ENCODE assay signal across 14 cellular contexts in the genomic region with DNA sequence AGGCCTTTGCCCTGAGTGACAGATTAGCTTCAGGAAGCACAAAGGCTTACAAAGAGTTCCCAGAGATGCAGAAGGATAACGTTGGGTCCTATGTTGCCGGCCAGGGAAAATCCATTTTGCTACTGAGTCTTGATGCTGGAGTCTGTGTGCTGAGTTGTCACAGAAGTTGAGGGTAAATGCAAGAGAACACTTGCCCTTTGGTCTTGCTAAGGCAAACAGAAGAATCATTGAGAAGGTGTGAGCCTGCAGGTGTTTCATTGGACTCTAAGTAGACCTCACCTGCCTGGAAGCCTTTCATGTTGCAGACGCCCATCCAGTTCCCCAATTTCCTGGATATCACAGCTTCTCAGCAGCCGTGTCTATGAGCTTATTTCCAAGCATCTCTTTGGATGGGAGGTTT.
DNase-seq lines count a peak whose midpoint lies in the region; ATAC-seq and TF ChIP-seq lines count a peak whose summit lies in the region.
"Had no signal": no experiment of that assay in that cellular context is flagged by ENCODE, and none has a peak within 500 bp of the region (broad histone marks: within the 10 kb centered on the region; RNA-seq: fewer than 3 reads in every experiment).

No MANE protein-coding gene starts in this region.

- no peak overlapping the region for H3K27ac Mint-ChIP-seq in endodermal cell
- peak overlapping the region; percentile 78 for H3K27ac Mint-ChIP-seq in neural progenitor cell
- H3K27ac Mint-ChIP-seq: B cell; CD4-positive, alpha-beta T cell; HFFc6 had no signal

- ATAC-seq in upper lobe of left lung (ENCODE audit: low FRiP score in 2 of 2) = no peak

- peaks cover 4% of the 10 kb centered on the region for H3K27me3 Mint-ChIP-seq in endodermal cell (ENCODE audit: insufficient read depth)
- peaks cover 4% of the 10 kb centered on the region for H3K27me3 Mint-ChIP-seq in neural progenitor cell (ENCODE audit: insufficient read depth, low read depth)
- H3K27me3 Mint-ChIP-seq: B cell had no signal

- peaks cover 85% of the 10 kb centered on the region for H3K4me1 ChIP-seq in MM.1S (ENCODE audit: low read length)
- peaks cover 3% of the 10 kb centered on the region for H3K4me1 ChIP-seq in endodermal cell (ENCODE audit: control insufficient read depth, insufficient read depth, low read length)
- no peaks in the 10 kb centered on the region for H3K4me1 ChIP-seq in neural progenitor cell
- peaks cover 0 to 21% (median 18%) of the 10 kb centered on the region in 5 donors for H3K4me1 ChIP-seq in subcutaneous abdominal adipose tissue (ENCODE audit: control insufficient read depth in 5 of 5, insufficient read depth in 5 of 5, low read length in 5 of 5)
- H3K4me1 ChIP-seq in upper lobe of left lung = no peaks in the 10 kb centered on the region

- H3K9me3 Mint-ChIP-seq in endodermal cell (peaks cover 2% of the 10 kb centered on the region), neural progenitor cell (peaks cover 11% of the 10 kb centered on the region)

- no peak overlapping the region for H3K9ac ChIP-seq in MM.1S (ENCODE audit: low read length)
- H3K9ac ChIP-seq in endodermal cell (ENCODE audit: extremely low read depth, low read length, poor library complexity, severe bottlenecking) = no peak overlapping the region
- no peak overlapping the region for H3K9ac ChIP-seq in neural progenitor cell
- H3K9ac ChIP-seq in subcutaneous abdominal adipose tissue (ENCODE audit: low read length in 5 of 5) = no peak overlapping the region

- H3K36me3 ChIP-seq in MM.1S (replicated peaks; ENCODE audit: insufficient read depth, low read length) (peaks cover 53% of the 10 kb centered on the region), endodermal cell (ENCODE audit: control insufficient read depth, insufficient read depth, low read length) (no peaks in the 10 kb centered on the region), neural progenitor cell (no peaks in the 10 kb centered on the region), subcutaneous abdominal adipose tissue (ENCODE audit: control insufficient read depth in 5 of 5, insufficient read depth in 5 of 5, low read length in 5 of 5) (no peaks in the 10 kb centered on the region), upper lobe of left lung (no peaks in the 10 kb centered on the region)

- H3K9me3 ChIP-seq in MM.1S (replicated peaks; ENCODE audit: insufficient read depth, low read length) = no peaks in the 10 kb centered on the region
- H3K9me3 ChIP-seq in endodermal cell (ENCODE audit: control insufficient read depth, low read length) = no peaks in the 10 kb centered on the region
- no peaks in the 10 kb centered on the region for H3K9me3 ChIP-seq in neural progenitor cell (ENCODE audit: low read depth)
- H3K9me3 ChIP-seq in subcutaneous abdominal adipose tissue (ENCODE audit: control insufficient read depth in 5 of 5, low read length in 5 of 5) = peaks cover 0 to 5% (median 0%) of the 10 kb centered on the region in 5 donors
- H3K9me3 ChIP-seq in upper lobe of left lung = no peaks in the 10 kb centered on the region

- H3K27me3 ChIP-seq in MM.1S (replicated peaks; ENCODE audit: insufficient read depth, low read length) = no peaks in the 10 kb centered on the region
- peaks cover 4% of the 10 kb centered on the region for H3K27me3 ChIP-seq in endodermal cell (ENCODE audit: control insufficient read depth, insufficient read depth, low read length, poor library complexity, severe bottlenecking)
- H3K27me3 ChIP-seq in neural progenitor cell = peaks cover 4% of the 10 kb centered on the region
- H3K27me3 ChIP-seq in subcutaneous abdominal adipose tissue (ENCODE audit: control insufficient read depth in 5 of 5, insufficient read depth in 4 of 5, low read length in 5 of 5) = peaks cover 0 to 2% (median 0%) of the 10 kb centered on the region in 5 donors
- H3K27me3 ChIP-seq in upper lobe of left lung = no peaks in the 10 kb centered on the region

- H2AFZ ChIP-seq in MM.1S (ENCODE audit: low read length) = no peak overlapping the region
- no peak overlapping the region for H2AFZ ChIP-seq in neural progenitor cell (replicated peaks)

- H3K4me3 Mint-ChIP-seq in endodermal cell = no peak overlapping the region
- H3K4me3 Mint-ChIP-seq in neural progenitor cell = no peak overlapping the region
- H3K4me3 Mint-ChIP-seq: B cell; CD4-positive, alpha-beta T cell; HFFc6 had no signal

- DNase-seq in MM.1S = no peak
- DNase-seq in endodermal cell = peak; percentile 8
- no peak for DNase-seq in neural progenitor cell (ENCODE audit: low spot score)
- no peak for DNase-seq in SKM-1 treated with dmso at 0.1 percent for 144 hours (lab: John Stamatoyannopoulos, UW; ENCODE audit: unreplicated experiment)
- DNase-seq in upper lobe of left lung = no peak
- no peak for DNase-seq in NCI-H1436 (lab: John Stamatoyannopoulos, UW)
- DNase-seq: C1 segment of cervical spinal cord; CD4-positive, alpha-beta T cell; DND-41; GDM1; HCEC 1CT; HFFc6 had no signal

- H3K4me3 ChIP-seq in MM.1S (ENCODE audit: low read length) (no peak overlapping the region), endodermal cell (ENCODE audit: low read length) (peak overlapping the region; percentile 7), neural progenitor cell (no peak overlapping the region), subcutaneous abdominal adipose tissue (ENCODE audit: low read depth in 1 of 5, low read length in 5 of 5) (no peak overlapping the region), upper lobe of left lung (no peak overlapping the region)

- no peak for TF ChIP-seq POLR2A in upper lobe of left lung (IDR thresholded peaks at IDR 0.05)

- no peak for TF ChIP-seq EP300 in upper lobe of left lung (IDR thresholded peaks at IDR 0.05)

- TF ChIP-seq CTCF in MM.1S (IDR thresholded peaks at IDR 0.05; ENCODE audit: low read length) (no peak), endodermal cell (conservative IDR thresholded peaks at IDR 0.05) (no peak), neural progenitor cell (IDR thresholded peaks at IDR 0.05) (no peak), upper lobe of left lung (IDR thresholded peaks at IDR 0.05) (no peak)

- H3K79me2 ChIP-seq in MM.1S (ENCODE audit: low read length) = peaks cover 98% of the 10 kb centered on the region
- H3K79me2 ChIP-seq in neural progenitor cell (ENCODE audit: low read depth) = no peaks in the 10 kb centered on the region

- H3K4me2 ChIP-seq in MM.1S (ENCODE audit: low read depth, low read length) = peak overlapping the region; percentile 2; the same call in 1 of the 2 replicates
- H3K4me2 ChIP-seq in neural progenitor cell = no peak overlapping the region

- WGBS in endodermal cell (ENCODE audit: insufficient coverage in 1 of 2, insufficient read length in 1 of 2), 2 experiments = 59 to 80% methylated on average over 2 to 4 of the region's 4 CpGs
- 51 to 59% methylated on average over 4 of the region's 4 CpGs for WGBS in upper lobe of left lung, 2 donors

- H3K27ac ChIP-seq in MM.1S (ENCODE audit: low read length) = peak overlapping the region; percentile 0; the same call in 1 of the 2 replicates
- no peak overlapping the region for H3K27ac ChIP-seq in endodermal cell (ENCODE audit: low read depth, low read length)
- no peak overlapping the region for H3K27ac ChIP-seq in neural progenitor cell
- H3K27ac ChIP-seq in subcutaneous abdominal adipose tissue (ENCODE audit: low read depth, low read length) = peak overlapping the region; percentile 11
- H3K27ac ChIP-seq in upper lobe of left lung = no peak overlapping the region

- H4K20me1 ChIP-seq in MM.1S (ENCODE audit: insufficient read depth, low read length) (peaks cover 45% of the 10 kb centered on the region), neural progenitor cell (ENCODE audit: low read depth) (no peaks in the 10 kb centered on the region)

- peaks cover 80% of the 10 kb centered on the region for H3F3A ChIP-seq in MM.1S (ENCODE audit: insufficient read depth, low read length)
- H3F3A ChIP-seq in neural progenitor cell (ENCODE audit: low read depth) = no peaks in the 10 kb centered on the region

- no peaks in the 10 kb centered on the region for H3K9me2 ChIP-seq in MM.1S (replicated peaks; ENCODE audit: insufficient read depth, low read length)

- H3K36me3 Mint-ChIP-seq in endodermal cell (ENCODE audit: low read depth) = no peaks in the 10 kb centered on the region
- no peaks in the 10 kb centered on the region for H3K36me3 Mint-ChIP-seq in neural progenitor cell

- H3K4me1 Mint-ChIP-seq in endodermal cell (peaks cover 2% of the 10 kb centered on the region), neural progenitor cell (peaks cover 2% of the 10 kb centered on the region)
- H3K4me1 Mint-ChIP-seq: B cell had no signal

Comparison
In these comparisons a context has a peak if more than half of its experiments do, and no peak if none do; other contexts are left out.
1. H3K27ac ChIP-seq: peak in MM.1S (single experiment) and subcutaneous abdominal adipose tissue (single experiment); none in endodermal cell (single experiment), neural progenitor cell (single experiment) and upper lobe of left lung (0 of 4).